Comparison of ENCODE assay signal across 23 cellular contexts in genomic region chr21:31892686-31893085, GRCh38. TPM values are rescaled to one million over a fixed set of nuclear protein-coding genes. Genes with fewer than 3 reads are reported as not detected.
"Had no signal": no experiment of that assay in that cellular context is flagged by ENCODE, and none has a peak within 500 bp of the region (broad histone marks: within the 10 kb centered on the region; RNA-seq: fewer than 3 reads in every experiment).

No MANE protein-coding gene starts in this region.

- FAIRE-seq: islet of Langerhans had no signal

- H3K27ac ChIP-seq: colonic mucosa, esophagus muscularis mucosa, gastroesophageal sphincter, heart left ventricle, lower lobe of right lung, ovary, stomach, upper lobe of left lung had no signal

- H3K36me3 Mint-ChIP-seq: activated naive CD8-positive, alpha-beta T cell treated with anti-CD3 and anti-CD28 coated beads, Interleukin-2, amount 10 ng/mL, durations not matched to agents 7 days and 5 days; stimulated activated effector memory CD8-positive, alpha-beta T cell treated with anti-CD3 and anti-CD28 coated beads, Interleukin-12 subunit alpha, Interleukin-12 subunit beta, amount 100 ng/mL, for 72 hours had no signal

- H3K9me3 ChIP-seq: colonic mucosa, esophagus muscularis mucosa, gastroesophageal sphincter, heart left ventricle, lower lobe of right lung, ovary, sigmoid colon, stomach, upper lobe of left lung had no signal

- H3K4me1 Mint-ChIP-seq: activated CD4-positive, alpha-beta T cell treated with anti-CD3 and anti-CD28 coated beads, Interleukin-2, amount 10 ng/mL, durations not matched to agents 24 days and 14 days; activated naive CD8-positive, alpha-beta T cell treated with anti-CD3 and anti-CD28 coated beads, Interleukin-2, amount 10 ng/mL, durations not matched to agents 7 days and 5 days; stimulated activated effector memory CD8-positive, alpha-beta T cell treated with anti-CD3 and anti-CD28 coated beads, Interleukin-12 subunit alpha, Interleukin-12 subunit beta, amount 100 ng/mL, for 72 hours had no signal

- H3K4me1 ChIP-seq: colonic mucosa, esophagus muscularis mucosa, gastroesophageal sphincter, heart left ventricle had no signal

- H3K27me3 ChIP-seq: colonic mucosa, ovary, sigmoid colon, upper lobe of left lung had no signal

- H3K9me3 Mint-ChIP-seq: activated CD4-positive, alpha-beta T cell treated with anti-CD3 and anti-CD28 coated beads, Interleukin-2, amount 10 ng/mL, durations not matched to agents 24 days and 14 days; activated CD8-positive, alpha-beta T cell treated with anti-CD3 and anti-CD28 coated beads for 36 hours; activated naive CD8-positive, alpha-beta T cell treated with anti-CD3 and anti-CD28 coated beads, Interleukin-2, amount 10 ng/mL, durations not matched to agents 7 days and 5 days; activated T-helper 2 cell treated with anti-CD3 and anti-CD28 coated beads, Interferon-gamma antibody, Interleukin-2, Interleukin-4, amounts not matched to agents 10 μg/mL and 5 μg/mL and 100 μg/mL, durations not matched to agents 14 hours and 24 hours and 36 hours; stimulated activated effector memory CD8-positive, alpha-beta T cell treated with anti-CD3 and anti-CD28 coated beads, Interleukin-12 subunit alpha, Interleukin-12 subunit beta, amount 100 ng/mL, for 72 hours had no signal

- H3K4me3 ChIP-seq: colonic mucosa, esophagus muscularis mucosa, gastroesophageal sphincter, heart left ventricle, lower lobe of right lung, ovary, sigmoid colon, stomach, upper lobe of left lung had no signal

- H3K36me3 ChIP-seq: colonic mucosa, esophagus muscularis mucosa, gastroesophageal sphincter, heart left ventricle, lower lobe of right lung, ovary, sigmoid colon, stomach, upper lobe of left lung had no signal

- H3K27ac Mint-ChIP-seq: activated CD4-positive, alpha-beta T cell treated with anti-CD3 and anti-CD28 coated beads, Interleukin-2, amount 10 ng/mL, durations not matched to agents 24 days and 14 days; activated CD8-positive, alpha-beta T cell treated with anti-CD3 and anti-CD28 coated beads for 36 hours; activated naive CD8-positive, alpha-beta T cell treated with anti-CD3 and anti-CD28 coated beads, Interleukin-2, amount 10 ng/mL, durations not matched to agents 7 days and 5 days; activated T-helper 2 cell treated with anti-CD3 and anti-CD28 coated beads, Interferon-gamma antibody, Interleukin-2, Interleukin-4, amounts not matched to agents 10 μg/mL and 5 μg/mL and 100 μg/mL, durations not matched to agents 14 hours and 24 hours and 36 hours; stimulated activated effector memory CD8-positive, alpha-beta T cell treated with anti-CD3 and anti-CD28 coated beads, Interleukin-12 subunit alpha, Interleukin-12 subunit beta, amount 100 ng/mL, for 72 hours had no signal

- DNase-seq: activated CD4-positive, alpha-beta T cell treated with anti-CD3 and anti-CD28 coated beads, Interleukin-2, amount 10 ng/mL, durations not matched to agents 24 days and 14 days; activated CD8-positive, alpha-beta T cell treated with anti-CD3 and anti-CD28 coated beads for 36 hours; activated naive CD4-positive, alpha-beta T cell treated with Interleukin-2 at 50 U/mL for 16 hours; activated naive CD8-positive, alpha-beta T cell treated with anti-CD3 and anti-CD28 coated beads, Interleukin-2, amount 10 ng/mL, durations not matched to agents 7 days and 5 days; activated T-cell treated with anti-CD3 and anti-CD28 coated beads, Interleukin-2, amount 50 U/mL, for 1 hour; amygdala; caudate nucleus; colonic mucosa; heart left ventricle; lower lobe of right lung; ovary; sigmoid colon; stimulated activated CD4-positive, alpha-beta T cell treated with anti-CD3 and anti-CD28 coated beads, Interleukin-4, amount 100 ng/mL, for 24 hours; stomach; T1000; upper lobe of left lung had no signal

- H3K4me3 Mint-ChIP-seq: activated CD4-positive, alpha-beta T cell treated with anti-CD3 and anti-CD28 coated beads, Interleukin-2, amount 10 ng/mL, durations not matched to agents 24 days and 14 days; activated CD8-positive, alpha-beta T cell treated with anti-CD3 and anti-CD28 coated beads for 36 hours; activated naive CD8-positive, alpha-beta T cell treated with anti-CD3 and anti-CD28 coated beads, Interleukin-2, amount 10 ng/mL, durations not matched to agents 7 days and 5 days; stimulated activated effector memory CD8-positive, alpha-beta T cell treated with anti-CD3 and anti-CD28 coated beads, Interleukin-12 subunit alpha, Interleukin-12 subunit beta, amount 100 ng/mL, for 72 hours had no signal

RNA-seq across cellular contexts. Expression of gene HUNK, which starts 19.9 kb away (rescaled TPM):
- total RNA-seq: myocyte; T-helper 1 cell treated with Interleukin-12 subunit alpha and Interleukin-12 subunit beta and Interleukin-4 antibody, amounts not matched to agents 30 ng/mL and 1 ng/mL, for 36 hours had no signal
